In the genomic region with DNA sequence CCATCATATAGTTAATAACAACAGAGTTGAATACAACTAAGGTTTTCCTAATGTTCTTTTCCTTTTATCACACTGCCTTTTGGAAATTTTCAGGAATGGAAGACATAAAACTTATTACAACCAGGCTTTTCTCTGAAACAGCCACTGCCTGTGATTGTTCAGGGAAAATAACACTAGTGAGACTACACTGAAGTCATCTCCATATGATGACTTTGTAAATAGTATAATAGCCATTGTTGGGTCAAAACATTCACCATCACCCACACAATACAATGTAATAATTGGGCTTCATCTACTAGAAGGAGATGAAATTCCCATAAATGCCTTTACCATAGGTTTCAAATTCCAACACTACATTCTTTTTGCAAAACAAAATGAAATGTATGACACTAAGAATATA, we compare ENCODE assay signal across 21 cellular contexts. TPM values are rescaled to one million over a fixed set of nuclear protein-coding genes. Genes with fewer than 3 reads are reported as not detected.
DNase-seq lines count a peak whose midpoint lies in the region; ATAC-seq, FAIRE-seq and TF ChIP-seq lines count a peak whose summit lies in the region.
"Had no signal": no experiment of that assay in that cellular context is flagged by ENCODE, and none has a peak within 500 bp of the region (broad histone marks: within the 10 kb centered on the region; RNA-seq: fewer than 3 reads in every experiment).

No MANE protein-coding gene starts in this region.

- no peak for TF ChIP-seq CTCF in K562 (IDR thresholded peaks at IDR 0.05 in 2 of 3, conservative IDR thresholded peaks at IDR 0.05 in 1 of 3; ENCODE audit: insufficient read depth in 2 of 3, low read depth in 1 of 3, low read length in 3 of 3)

- CTCF ChIA-PET in K562 (lab: Yijun Ruan, JAX; ENCODE audit: low intra/inter-chr PET ratio) = interaction anchor here (0.7 kb wide), 1 partner anchor 1480 kb away, joined by 3 read pairs; no protein-coding TSS in a partner anchor

- no peak for FAIRE-seq in K562 (lab: Jason Lieb, UNC)
- FAIRE-seq: D721Med, HTR-8/SVneo had no signal

- H4K20me1 ChIP-seq in K562 (replicated peaks; ENCODE audit: control insufficient read depth, insufficient read depth, low read length) = no peaks in the 10 kb centered on the region

- H3K9me3 ChIP-seq in K562 (replicated peaks; ENCODE audit: control insufficient read depth, insufficient read depth, low read depth, low read length) = no peaks in the 10 kb centered on the region
- H3K9me3 ChIP-seq: BE2C, Caco-2 had no signal

- H3K9me1 ChIP-seq in K562 (ENCODE audit: control insufficient read depth, insufficient read depth, low read length) = no peaks in the 10 kb centered on the region

- TF ChIP-seq RAD21 in K562 (CRISPR knock-in tag; conservative IDR thresholded peaks at IDR 0.05 in 1 of 2, IDR thresholded peaks at IDR 0.05 in 1 of 2) = no peak

- in situ Hi-C loops in K562 (cut with MboI) = no loop called here

- intact Hi-C loops in K562 (cut with micrococcal nuclease) = loop anchor here (5.0 kb wide), 1 partner anchor 54 kb away; no protein-coding TSS in a partner anchor

- no peaks in the 10 kb centered on the region for H3K36me3 ChIP-seq in K562 (ENCODE audit: control insufficient read depth, insufficient read depth, low read length)
- H3K36me3 ChIP-seq: BE2C had no signal

- ATAC-seq in K562 = no peak
- ATAC-seq: HCT116 had no signal

- DNase-seq in K562 (ENCODE audit: extremely low read depth in 1 of 4, low spot score in 3 of 4) = no peak
- DNase-seq in substantia nigra (lab: John Stamatoyannopoulos, UW) = no peak
- no peak for DNase-seq in mucosa of gallbladder (ENCODE audit: low spot score)
- DNase-seq in NCI-H2107 (lab: John Stamatoyannopoulos, UW) = no peak
- no peak for DNase-seq in GM03348 (ENCODE audit: low spot score)
- DNase-seq: BE2C; C1 segment of cervical spinal cord; Caco-2; CD4-positive, alpha-beta T cell; DMS153; DMS79; GDM1; GOT3; H7; HFFc6; IMR-90 had no signal

- no peak overlapping the region for H3K9ac ChIP-seq in K562 (ENCODE audit: insufficient read depth in 1 of 2, low read depth in 2 of 2, low read length in 2 of 2)

- TF ChIP-seq EP300 in K562 (IDR thresholded peaks at IDR 0.05; ENCODE audit: low read length) = no peak

- H3K4me1 ChIP-seq in K562 (replicated peaks in 1 of 2; ENCODE audit: control insufficient read depth in 2 of 2, insufficient read depth in 2 of 2, low read length in 2 of 2) = peaks cover 9 to 27% of the 10 kb centered on the region in 2 experiments; a peak in 4 of 5 replicates
- H3K4me1 ChIP-seq: BE2C, Caco-2 had no signal

- H3K4me2 ChIP-seq in K562 (ENCODE audit: insufficient read depth, low read length) = no peak overlapping the region

- POLR2A ChIA-PET in K562 (lab: Yijun Ruan, JAX) = interaction anchor here (0.5 to 1.7 kb wide), 2 partner anchors 145 to 655 kb away, joined by 3 to 5 read pairs; a partner anchor contains a TSS

- peak overlapping the region; percentile 15; the same call in 1 of the 2 replicates for H2AFZ ChIP-seq in K562 (ENCODE audit: low read depth, low read length)

- no peak overlapping the region for H3K4me3 ChIP-seq in K562

- TF ChIP-seq POLR2A in K562 (conservative IDR thresholded peaks at IDR 0.05) = no peak

- H3K27me3 ChIP-seq in K562 (ENCODE audit: control insufficient read depth in 2 of 2, insufficient read depth in 2 of 2, low read length in 2 of 2) (no peaks in the 10 kb centered on the region), layer of hippocampus (ENCODE audit: control insufficient read depth, insufficient read depth, low read length) (no peaks in the 10 kb centered on the region)

- H3K27ac ChIP-seq in K562 (ENCODE audit: extremely low read depth, low read depth, low read length) (no peak overlapping the region), layer of hippocampus (ENCODE audit: low read depth, low read length) (peak overlapping the region; percentile 4), substantia nigra (ENCODE audit: low read depth, low read length, poor library complexity, severe bottlenecking) (peak overlapping the region; percentile 27)
- H3K27ac ChIP-seq: HL-60 had no signal

- no peaks in the 10 kb centered on the region for H3K79me2 ChIP-seq in K562 (ENCODE audit: control insufficient read depth, insufficient read depth, low read length)

- no TSS peak for BruUV-seq in K562 (replicated peaks; lab: Mats Ljungman, UMichigan)

RNA-seq across cellular contexts. Expression of a gene that starts 5.0 kb away (rescaled TPM):
- total RNA-seq in K562 (2011; cell fraction: chromatin; rRNA removed; ENCODE audit: low replicate concordance) = 4.4 and 6.0 TPM in 2 replicates
- 2.6 and 3.8 TPM in 2 replicates for total RNA-seq in K562 (2011; cell fraction: nucleolus; rRNA removed)
- 4.8 and 6.3 TPM in 2 replicates for total RNA-seq in K562 (2011; cell fraction: nucleoplasm; rRNA removed)
- total RNA-seq in K562 (2014; rRNA removed) (3.0 and 3.1 TPM in 2 replicates), K562 (2014; rRNA removed; fragmentation: Illumina TruSeq; extraction: Trizol) (2.7 and 3.2 TPM in 2 replicates), K562 (2015; rRNA removed; fragmentation: Illumina TruSeq; extraction: Trizol) (4.9 and 5.3 TPM in 2 replicates), K562 (2021) (3.3 and 3.7 TPM in 2 replicates), mucosa of gallbladder (6.0 TPM)
- polyA plus RNA-seq in K562 (2011; rRNA removed) (1.0 and 3.7 TPM in 2 replicates), K562 (2014; fragmentation: Illumina TruSeq; extraction: Trizol) (4.3 and 4.7 TPM in 2 replicates), K562 (2014; fragmentation: Nextera tagmentation; extraction: Ambion mirVana) (1 to 10 TPM; 1.6 to 1.9 TPM), K562 (2014; rRNA removed) (3.7 TPM in 2 replicates)
- 0.94 and 3.0 TPM in 2 replicates for polyA plus RNA-seq in K562 (2011; cell fraction: cytosol; rRNA removed)
- polyA plus RNA-seq in K562 (2011; cell fraction: nucleus; rRNA removed) = 1.9 and 6.1 TPM in 2 replicates
- polyA plus RNA-seq in K562 (2012) = 6.1 and 11.5 TPM in 2 replicates
- polyA minus RNA-seq in K562 (2011; rRNA and poly(A)+ RNA removed) = 0.93 and 2.3 TPM in 2 replicates
- 1.2 and 2.2 TPM in 2 replicates for polyA minus RNA-seq in K562 (2011; cell fraction: cytosol; rRNA and poly(A)+ RNA removed)
- 0.78 and 1.3 TPM in 2 replicates for polyA minus RNA-seq in K562 (2011; cell fraction: nucleus; rRNA and poly(A)+ RNA removed)

RNA-seq across cellular contexts. Expression of a gene that starts 13.9 kb away (rescaled TPM):
- total RNA-seq in K562 (2011; cell fraction: chromatin; rRNA removed; ENCODE audit: low replicate concordance) = 14.4 and 26.3 TPM in 2 replicates
- 19.0 and 22.9 TPM in 2 replicates for total RNA-seq in K562 (2011; cell fraction: nucleolus; rRNA removed)
- 18.3 and 20.8 TPM in 2 replicates for total RNA-seq in K562 (2011; cell fraction: nucleoplasm; rRNA removed)
- total RNA-seq in K562 (2014; rRNA removed) = 3.5 and 4.1 TPM in 2 replicates
- total RNA-seq in K562 (2014; rRNA removed; fragmentation: Illumina TruSeq; extraction: Trizol) = 5.2 and 5.5 TPM in 2 replicates
- 3.8 and 4.0 TPM in 2 replicates for total RNA-seq in K562 (2015; rRNA removed; fragmentation: Illumina TruSeq; extraction: Trizol)
- total RNA-seq in K562 (2021) = 5.5 and 6.2 TPM in 2 replicates
- 7.2 and 12.0 TPM in 2 replicates for polyA plus RNA-seq in K562 (2011; rRNA removed)
- 10.0 and 16.0 TPM in 2 replicates for polyA plus RNA-seq in K562 (2011; cell fraction: cytosol; rRNA removed)
- 15.8 and 16.9 TPM in 2 replicates for polyA plus RNA-seq in K562 (2011; cell fraction: nucleus; rRNA removed)
- 5.6 and 11.7 TPM in 2 replicates for polyA plus RNA-seq in K562 (2012)
- polyA plus RNA-seq in K562 (2014; fragmentation: Illumina TruSeq; extraction: Trizol) = 6.2 TPM in 2 replicates
- polyA plus RNA-seq in K562 (2014; fragmentation: Nextera tagmentation; extraction: Ambion mirVana) = 1 to 10 TPM; 3.7 to 8.2 TPM
- polyA plus RNA-seq in K562 (2014; rRNA removed) = 4.8 and 7.8 TPM in 2 replicates
- polyA minus RNA-seq in K562 (2011; rRNA and poly(A)+ RNA removed) = 4.2 and 4.8 TPM in 2 replicates
- 4.8 and 5.6 TPM in 2 replicates for polyA minus RNA-seq in K562 (2011; cell fraction: cytosol; rRNA and poly(A)+ RNA removed)
- 3.4 and 4.9 TPM in 2 replicates for polyA minus RNA-seq in K562 (2011; cell fraction: nucleus; rRNA and poly(A)+ RNA removed)
- total RNA-seq in mucosa of gallbladder = 0.89 TPM

RNA-seq across cellular contexts. Expression of a gene that starts 14.2 kb away (rescaled TPM):
- 4.9 and 12.2 TPM in 2 replicates for total RNA-seq in K562 (2011; cell fraction: chromatin; rRNA removed; ENCODE audit: low replicate concordance)
- 7.2 and 8.8 TPM in 2 replicates for total RNA-seq in K562 (2011; cell fraction: nucleolus; rRNA removed)
- total RNA-seq in K562 (2011; cell fraction: nucleoplasm; rRNA removed) = 8.6 and 13.4 TPM in 2 replicates
- total RNA-seq in K562 (2014; rRNA removed) = 11.9 and 15.2 TPM in 2 replicates
- 7.8 and 8.1 TPM in 2 replicates for total RNA-seq in K562 (2014; rRNA removed; fragmentation: Illumina TruSeq; extraction: Trizol)
- total RNA-seq in K562 (2015; rRNA removed; fragmentation: Illumina TruSeq; extraction: Trizol) = 12.5 and 13.0 TPM in 2 replicates
- 18.8 and 19.1 TPM in 2 replicates for total RNA-seq in K562 (2021)
- 8.5 and 8.8 TPM in 2 replicates for polyA plus RNA-seq in K562 (2011; rRNA removed)
- 11.9 and 17.3 TPM in 2 replicates for polyA plus RNA-seq in K562 (2011; cell fraction: cytosol; rRNA removed)
- 8.9 and 11.3 TPM in 2 replicates for polyA plus RNA-seq in K562 (2011; cell fraction: nucleus; rRNA removed)
- polyA plus RNA-seq in K562 (2012) = 5.9 and 16.4 TPM in 2 replicates
- 20.4 and 21.0 TPM in 2 replicates for polyA plus RNA-seq in K562 (2014; fragmentation: Illumina TruSeq; extraction: Trizol)
- 10 to 100 TPM in 1 of 2 experiments, 1 to 10 TPM in 1; 8.9 to 11.4 TPM for polyA plus RNA-seq in K562 (2014; fragmentation: Nextera tagmentation; extraction: Ambion mirVana)
- 8.0 and 11.7 TPM in 2 replicates for polyA plus RNA-seq in K562 (2014; rRNA removed)
- polyA minus RNA-seq in K562 (2011; rRNA and poly(A)+ RNA removed) = 13.2 and 15.8 TPM in 2 replicates
- 10.7 and 15.3 TPM in 2 replicates for polyA minus RNA-seq in K562 (2011; cell fraction: cytosol; rRNA and poly(A)+ RNA removed)
- polyA minus RNA-seq in K562 (2011; cell fraction: nucleus; rRNA and poly(A)+ RNA removed) = 8.5 and 12.0 TPM in 2 replicates
- 7.5 TPM for total RNA-seq in mucosa of gallbladder

RNA-seq across cellular contexts. Expression of a gene that starts 35.7 kb away (rescaled TPM):
- 79.5 and 95.5 TPM in 2 replicates for total RNA-seq in K562 (2011; cell fraction: chromatin; rRNA removed; ENCODE audit: low replicate concordance)
- 122 and 130 TPM in 2 replicates for total RNA-seq in K562 (2011; cell fraction: nucleolus; rRNA removed)
- total RNA-seq in K562 (2011; cell fraction: nucleoplasm; rRNA removed) = 143 and 148 TPM in 2 replicates
- total RNA-seq in K562 (2014; rRNA removed) (748 and 796 TPM in 2 replicates), K562 (2014; rRNA removed; fragmentation: Illumina TruSeq; extraction: Trizol) (1,380 and 1,529 TPM in 2 replicates), K562 (2015; rRNA removed; fragmentation: Illumina TruSeq; extraction: Trizol) (989 and 1,002 TPM in 2 replicates), K562 (2021) (894 and 993 TPM in 2 replicates), mucosa of gallbladder (435 TPM)
- polyA plus RNA-seq in K562 (2011; rRNA removed) (864 and 1,258 TPM in 2 replicates), K562 (2014; fragmentation: Illumina TruSeq; extraction: Trizol) (981 and 1,045 TPM in 2 replicates), K562 (2014; fragmentation: Nextera tagmentation; extraction: Ambion mirVana) (1,000 to 10,000 TPM; 2,282 to 2,388 TPM), K562 (2014; rRNA removed) (1,029 and 1,274 TPM in 2 replicates)
- 427 and 691 TPM in 2 replicates for polyA plus RNA-seq in K562 (2011; cell fraction: cytosol; rRNA removed)
- polyA plus RNA-seq in K562 (2011; cell fraction: nucleus; rRNA removed) = 136 and 272 TPM in 2 replicates
- polyA plus RNA-seq in K562 (2012) = 541 and 1,089 TPM in 2 replicates
- 657 and 807 TPM in 2 replicates for polyA minus RNA-seq in K562 (2011; rRNA and poly(A)+ RNA removed)
- polyA minus RNA-seq in K562 (2011; cell fraction: cytosol; rRNA and poly(A)+ RNA removed) = 159 and 222 TPM in 2 replicates
- 41.1 and 70.9 TPM in 2 replicates for polyA minus RNA-seq in K562 (2011; cell fraction: nucleus; rRNA and poly(A)+ RNA removed)
